8 cellular contexts compared by ENCODE assay signal in the genomic region with DNA sequence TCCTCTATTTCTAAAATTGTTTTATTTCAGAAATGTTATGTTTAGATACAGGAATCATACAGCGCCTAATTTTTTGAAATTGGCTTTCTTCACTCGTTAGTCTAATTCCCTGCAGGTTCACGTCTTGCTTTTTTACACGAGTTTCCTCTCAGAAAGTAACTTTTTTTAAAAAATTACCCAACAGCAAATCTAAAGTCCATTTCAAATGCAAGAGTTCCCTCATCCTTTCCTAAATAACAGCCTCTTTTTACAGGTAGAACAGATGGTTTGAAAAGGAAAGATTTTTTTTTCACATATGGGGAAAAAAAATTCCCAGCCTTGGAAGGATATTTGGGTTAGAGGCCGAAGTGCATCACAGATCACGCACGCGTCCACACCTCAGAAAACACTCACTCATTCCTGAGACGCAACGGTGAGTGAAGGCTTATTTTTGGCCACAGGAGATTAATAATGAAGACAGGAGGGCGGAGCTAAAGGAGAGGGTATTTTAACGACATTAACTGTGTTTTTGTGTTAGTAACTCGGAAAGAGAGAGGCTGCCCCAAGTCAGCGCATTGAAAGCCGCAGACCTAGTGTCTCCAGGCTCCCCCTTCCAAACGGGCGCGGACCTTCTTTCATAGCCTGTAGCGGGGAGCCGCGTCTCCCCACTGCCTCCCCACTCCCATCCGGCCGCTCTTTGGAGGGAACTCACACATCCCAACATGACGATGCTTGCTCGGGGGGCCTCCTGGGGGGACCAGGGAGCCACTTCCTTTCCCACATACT. TPM values are rescaled to one million over a fixed set of nuclear protein-coding genes. Genes with fewer than 3 reads are reported as not detected.
DNase-seq lines count a peak whose midpoint lies in the region; ATAC-seq and TF ChIP-seq lines count a peak whose summit lies in the region.

No MANE protein-coding gene starts in this region.

- H3K4me1 Mint-ChIP-seq in activated CD8-positive, alpha-beta memory T cell treated with anti-CD3 and anti-CD28 coated beads, Interleukin-2, amount 10 ng/mL, durations not matched to agents 7 days and 5 days: peaks cover 28% of the 10 kb centered on the region
- H3K4me1 Mint-ChIP-seq in glutamatergic neuron (ENCODE audit: low read depth, unreplicated experiment): peaks cover 26% of the 10 kb centered on the region
- peaks cover 26% of the 10 kb centered on the region for H3K4me1 Mint-ChIP-seq in stimulated activated naive CD8-positive, alpha-beta T cell treated with anti-CD3 and anti-CD28 coated beads, Interleukin-15, Interleukin-2, amounts not matched to agents 100 ng/mL and 50 ng/mL, for 24 hours (ENCODE audit: low read depth)

- peak overlapping the region; percentile 38 for H3K27ac Mint-ChIP-seq in activated CD8-positive, alpha-beta memory T cell treated with anti-CD3 and anti-CD28 coated beads, Interleukin-2, amount 10 ng/mL, durations not matched to agents 7 days and 5 days
- no peak overlapping the region for H3K27ac Mint-ChIP-seq in glutamatergic neuron (ENCODE audit: unreplicated experiment)
- H3K27ac Mint-ChIP-seq in stimulated activated naive CD8-positive, alpha-beta T cell treated with anti-CD3 and anti-CD28 coated beads, Interleukin-15, Interleukin-2, amounts not matched to agents 100 ng/mL and 50 ng/mL, for 24 hours: peak overlapping the region; percentile 42

- no peak for ATAC-seq in activated CD8-positive, alpha-beta memory T cell treated with anti-CD3 and anti-CD28 coated beads, Interleukin-2, amount 10 ng/mL, durations not matched to agents 7 days and 5 days
- no peak for ATAC-seq in GM19463 (IDR thresholded peaks at IDR 0.05; ENCODE audit: unreplicated experiment)
- ATAC-seq in GM21723 (IDR thresholded peaks at IDR 0.05; ENCODE audit: unreplicated experiment): no peak

- no peak for DNase-seq in activated CD8-positive, alpha-beta memory T cell treated with anti-CD3 and anti-CD28 coated beads, Interleukin-2, amount 10 ng/mL, durations not matched to agents 7 days and 5 days
- no peak for DNase-seq in activated CD8-positive, alpha-beta memory T cell treated with anti-CD3 and anti-CD28 coated beads for 24 hours
- DNase-seq in SW480 (ENCODE audit: low spot score) (peak; percentile 61), glutamatergic neuron (no peak), HCEC 1CT (no peak)

- peaks cover 6% of the 10 kb centered on the region for H3K36me3 Mint-ChIP-seq in activated CD8-positive, alpha-beta memory T cell treated with anti-CD3 and anti-CD28 coated beads, Interleukin-2, amount 10 ng/mL, durations not matched to agents 7 days and 5 days
- peaks cover 4% of the 10 kb centered on the region for H3K36me3 Mint-ChIP-seq in glutamatergic neuron (ENCODE audit: unreplicated experiment)
- H3K36me3 Mint-ChIP-seq in stimulated activated naive CD8-positive, alpha-beta T cell treated with anti-CD3 and anti-CD28 coated beads, Interleukin-15, Interleukin-2, amounts not matched to agents 100 ng/mL and 50 ng/mL, for 24 hours (ENCODE audit: low read depth): peaks cover 6% of the 10 kb centered on the region

- H3K9me3 Mint-ChIP-seq in activated CD8-positive, alpha-beta memory T cell treated with anti-CD3 and anti-CD28 coated beads, Interleukin-2, amount 10 ng/mL, durations not matched to agents 7 days and 5 days (ENCODE audit: low read depth): no peaks in the 10 kb centered on the region
- H3K9me3 Mint-ChIP-seq in glutamatergic neuron (ENCODE audit: unreplicated experiment): peaks cover 2% of the 10 kb centered on the region
- no peaks in the 10 kb centered on the region for H3K9me3 Mint-ChIP-seq in stimulated activated naive CD8-positive, alpha-beta T cell treated with anti-CD3 and anti-CD28 coated beads, Interleukin-15, Interleukin-2, amounts not matched to agents 100 ng/mL and 50 ng/mL, for 24 hours

- no peak for TF ChIP-seq CTCF in glutamatergic neuron (IDR thresholded peaks at IDR 0.05; ENCODE audit: partially characterized antibody, unreplicated experiment)

- H3K27me3 Mint-ChIP-seq in activated CD8-positive, alpha-beta memory T cell treated with anti-CD3 and anti-CD28 coated beads, Interleukin-2, amount 10 ng/mL, durations not matched to agents 7 days and 5 days: peaks cover 80% of the 10 kb centered on the region
- H3K27me3 Mint-ChIP-seq in glutamatergic neuron (ENCODE audit: unreplicated experiment): peaks cover 15% of the 10 kb centered on the region
- H3K27me3 Mint-ChIP-seq in stimulated activated naive CD8-positive, alpha-beta T cell treated with anti-CD3 and anti-CD28 coated beads, Interleukin-15, Interleukin-2, amounts not matched to agents 100 ng/mL and 50 ng/mL, for 24 hours: peaks cover 78% of the 10 kb centered on the region

- CTCF ChIA-PET in activated CD8-positive, alpha-beta memory T cell treated with anti-CD3 and anti-CD28 coated beads, Interleukin-2, amount 10 ng/mL, durations not matched to agents 7 days and 5 days (lab: Charles Lee): interaction anchor here (0.7 to 2.0 kb wide), 3 partner anchors 155 to 485 kb away, joined by 3 to 8 read pairs (median 4); no protein-coding TSS in a partner anchor

- H3K4me3 Mint-ChIP-seq in activated CD8-positive, alpha-beta memory T cell treated with anti-CD3 and anti-CD28 coated beads, Interleukin-2, amount 10 ng/mL, durations not matched to agents 7 days and 5 days: peak overlapping the region; percentile 67
- peak overlapping the region; percentile 89 for H3K4me3 Mint-ChIP-seq in glutamatergic neuron (ENCODE audit: unreplicated experiment)
- peak overlapping the region; percentile 74 for H3K4me3 Mint-ChIP-seq in stimulated activated naive CD8-positive, alpha-beta T cell treated with anti-CD3 and anti-CD28 coated beads, Interleukin-15, Interleukin-2, amounts not matched to agents 100 ng/mL and 50 ng/mL, for 24 hours

RNA-seq across cellular contexts. Expression of a gene that starts 0.9 kb away (rescaled TPM):
- total RNA-seq in activated CD8-positive, alpha-beta memory T cell treated with anti-CD3 and anti-CD28 coated beads, Interleukin-2, amount 10 ng/mL, durations not matched to agents 7 days and 5 days: not detected
- total RNA-seq in glutamatergic neuron (ENCODE audit: unreplicated experiment): 2.9 TPM
